In the genomic region with DNA sequence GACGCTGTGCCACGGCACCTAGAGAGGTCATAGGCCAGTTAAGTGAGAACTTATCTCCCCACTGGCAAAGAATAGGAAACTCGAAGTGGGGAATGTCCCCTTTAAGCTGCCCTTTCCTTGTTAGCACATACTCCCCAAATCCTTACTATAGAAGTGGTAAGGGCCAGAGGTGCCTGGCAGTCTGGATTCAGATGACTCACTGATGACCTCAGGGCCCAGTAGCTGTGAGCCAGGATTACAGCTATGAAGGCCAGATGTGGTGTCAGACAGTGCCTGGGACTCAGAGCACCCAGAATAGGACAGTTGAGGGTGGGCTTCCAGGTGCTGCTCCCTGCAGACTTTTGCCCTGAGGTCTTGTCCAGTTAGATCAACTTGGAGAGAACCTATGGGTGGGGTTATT, we compare ENCODE assay signal across 9 cellular contexts. TPM values are rescaled to one million over a fixed set of nuclear protein-coding genes. Genes with fewer than 3 reads are reported as not detected.
A peak's percentile ranks its signal among the peaks of the same experiment; 100 is the strongest.
DNase-seq lines count a peak whose midpoint lies in the region; ATAC-seq and TF ChIP-seq lines count a peak whose summit lies in the region.
"Had no signal": no experiment of that assay in that cellular context is flagged by ENCODE, and none has a peak within 500 bp of the region (broad histone marks: within the 10 kb centered on the region; RNA-seq: fewer than 3 reads in every experiment).

No MANE protein-coding gene starts in this region.

- DNase-seq in EH (ENCODE audit: low read depth) (peak; percentile 83), MG63 (peak; percentile 85), epithelial cell of esophagus (ENCODE audit: low read depth) (peak; percentile 68), renal cortical epithelial cell (ENCODE audit: low read depth) (peak; percentile 54), NCI-H446 treated with DMSO at 0.1 percent for 48 hours (lab: John Stamatoyannopoulos, UW) (no peak), neural progenitor cell (ENCODE audit: low spot score) (no peak)
- DNase-seq: activated CD4-positive, alpha-beta memory T cell treated with anti-CD3 and anti-CD28 coated beads, Interleukin-2, amount 10 ng/mL, durations not matched to agents 7 days and 5 days; stimulated activated naive CD4-positive, alpha-beta T cell had no signal

- H3K27ac Mint-ChIP-seq in neural progenitor cell: no peak overlapping the region
- H3K27ac Mint-ChIP-seq: activated CD4-positive, alpha-beta memory T cell treated with anti-CD3 and anti-CD28 coated beads, Interleukin-2, amount 10 ng/mL, durations not matched to agents 7 days and 5 days had no signal

- no peak overlapping the region for H3K27ac ChIP-seq in neural progenitor cell

- TF ChIP-seq CTCF in epithelial cell of esophagus (IDR thresholded peaks at IDR 0.05; ENCODE audit: insufficient read depth, low read depth, low read length, missing control alignments): no peak
- TF ChIP-seq CTCF in neural progenitor cell (IDR thresholded peaks at IDR 0.05): no peak

- H3K4me3 ChIP-seq in MG63: no peak overlapping the region
- H3K4me3 ChIP-seq in epithelial cell of esophagus (ENCODE audit: low read length): no peak overlapping the region
- H3K4me3 ChIP-seq in neural progenitor cell: no peak overlapping the region

- no peaks in the 10 kb centered on the region for H3K79me2 ChIP-seq in neural progenitor cell (ENCODE audit: low read depth)

- no peak overlapping the region for H3K9ac ChIP-seq in neural progenitor cell

- peaks cover 8% of the 10 kb centered on the region for H3K4me1 ChIP-seq in neural progenitor cell

- H3K27me3 Mint-ChIP-seq in neural progenitor cell (ENCODE audit: insufficient read depth, low read depth): peaks cover 12% of the 10 kb centered on the region
- H3K27me3 Mint-ChIP-seq: activated CD4-positive, alpha-beta memory T cell treated with anti-CD3 and anti-CD28 coated beads, Interleukin-2, amount 10 ng/mL, durations not matched to agents 7 days and 5 days had no signal

- no peaks in the 10 kb centered on the region for H3F3A ChIP-seq in neural progenitor cell (ENCODE audit: low read depth)

- H3K4me3 Mint-ChIP-seq in neural progenitor cell: no peak overlapping the region
- H3K4me3 Mint-ChIP-seq: activated CD4-positive, alpha-beta memory T cell treated with anti-CD3 and anti-CD28 coated beads, Interleukin-2, amount 10 ng/mL, durations not matched to agents 7 days and 5 days had no signal

- H3K9me3 Mint-ChIP-seq in neural progenitor cell: no peaks in the 10 kb centered on the region
- H3K9me3 Mint-ChIP-seq: activated CD4-positive, alpha-beta memory T cell treated with anti-CD3 and anti-CD28 coated beads, Interleukin-2, amount 10 ng/mL, durations not matched to agents 7 days and 5 days had no signal

- peaks cover 3% of the 10 kb centered on the region; the same call in 1 of the 2 replicates for H3K9me3 ChIP-seq in MG63
- H3K9me3 ChIP-seq in neural progenitor cell (ENCODE audit: low read depth): no peaks in the 10 kb centered on the region

- peaks cover 45% of the 10 kb centered on the region for H3K36me3 Mint-ChIP-seq in neural progenitor cell

- no peak overlapping the region for H3K4me2 ChIP-seq in neural progenitor cell

- peaks cover 25% of the 10 kb centered on the region for H3K4me1 Mint-ChIP-seq in neural progenitor cell
- H3K4me1 Mint-ChIP-seq: activated CD4-positive, alpha-beta memory T cell treated with anti-CD3 and anti-CD28 coated beads, Interleukin-2, amount 10 ng/mL, durations not matched to agents 7 days and 5 days had no signal

- H3K36me3 ChIP-seq in MG63: peaks cover 86% of the 10 kb centered on the region
- no peaks in the 10 kb centered on the region for H3K36me3 ChIP-seq in neural progenitor cell

- no peak for ATAC-seq in HG02759 (IDR thresholded peaks at IDR 0.05; ENCODE audit: unreplicated experiment)

- H3K27me3 ChIP-seq in MG63 (no peaks in the 10 kb centered on the region), neural progenitor cell (no peaks in the 10 kb centered on the region)

- H2AFZ ChIP-seq in neural progenitor cell (replicated peaks): no peak overlapping the region

- no peaks in the 10 kb centered on the region for H4K20me1 ChIP-seq in neural progenitor cell (ENCODE audit: low read depth)

RNA-seq across cellular contexts. Expression of gene PDIA5, which starts 37.7 kb away (rescaled TPM):
- total RNA-seq in MG63 (2014; rRNA removed; shearing (Covaris generic); ENCODE audit: low replicate concordance): 24.3 and 40.4 TPM in 2 replicates
- total RNA-seq in renal cortical epithelial cell (33.7 and 37.2 TPM in 2 replicates), neural progenitor cell (ENCODE audit: low replicate concordance) (5.4 and 15.8 TPM in 2 replicates)

Comparison
In these comparisons a context has a peak if more than half of its experiments do, and no peak if none do; other contexts are left out.
1. DNase-seq: peak in EH (single experiment), MG63 (single experiment), epithelial cell of esophagus (single experiment) and renal cortical epithelial cell (single experiment); none in NCI-H446 treated with DMSO at 0.1 percent for 48 hours (single experiment) and neural progenitor cell (single experiment).